Comparison of ENCODE assay signal across 1 cellular context in genomic region chr7:150992833-150993302, GRCh38.
A peak's percentile ranks its signal among the peaks of the same experiment; 100 is the strongest.
TF ChIP-seq lines count a peak whose summit lies in the region.

No MANE protein-coding gene starts in this region.

TF ChIP-seq in K562, 482 proteins besides CTCF, POLR2A, EP300 and RAD21 (continued from another document):
- TF ChIP-seq AFF1 (IDR thresholded peaks at IDR 0.05; ENCODE audit: low read depth in 1 of 2, partially characterized antibody in 2 of 2): peak; percentile 84 to 100
- TF ChIP-seq ZNF12 (CRISPR knock-in tag; IDR thresholded peaks at IDR 0.05): 0 out of 2 replicates have a peak, but pooled peaks have one; percentile 16
- TF ChIP-seq TAL1 (IDR thresholded peaks at IDR 0.05): no peak
- TF ChIP-seq ESRRA (IDR thresholded peaks at IDR 0.05; ENCODE audit: borderline replicate concordance, low read depth): peak; percentile 69; the same call in 1 of the 2 replicates
- no peak for TF ChIP-seq TSC22D4 (tag; IDR thresholded peaks at IDR 0.05)
- peak; percentile 73 for TF ChIP-seq ZNF740 (CRISPR knock-in tag; IDR thresholded peaks at IDR 0.05)
- no peak for TF ChIP-seq ZNF740 (tag; IDR thresholded peaks at IDR 0.05)
- TF ChIP-seq STAG1 (CRISPR knock-in tag; IDR thresholded peaks at IDR 0.05; ENCODE audit: borderline replicate concordance): no peak
- peak; percentile 100 for TF ChIP-seq SIX5 (IDR thresholded peaks at IDR 0.05; ENCODE audit: borderline replicate concordance in 1 of 2, insufficient read depth in 1 of 2, low read depth in 1 of 2, low read length in 2 of 2)
- no peak for TF ChIP-seq PRPF4 (IDR thresholded peaks at IDR 0.05; ENCODE audit: insufficient read depth, low read depth, low read length, poor library complexity, severe bottlenecking)
- TF ChIP-seq MCM5 (IDR thresholded peaks at IDR 0.05; ENCODE audit: low read depth): no peak
- TF ChIP-seq PPARD (CRISPR knock-in tag; IDR thresholded peaks at IDR 0.05): no peak
- TF ChIP-seq ZBTB11 (CRISPR knock-in tag; IDR thresholded peaks at IDR 0.05): peak in 1 of 3 experiments; percentile 82; a peak in 2 of 6 replicates
- no peak for TF ChIP-seq ID3 (CRISPR knock-in tag; IDR thresholded peaks at IDR 0.05)
- peak; percentile 25; the same call in 1 of the 2 replicates for TF ChIP-seq ID3 (tag; IDR thresholded peaks at IDR 0.05)
- TF ChIP-seq ZNF512 (tag; IDR thresholded peaks at IDR 0.05): no peak
- TF ChIP-seq TEAD2 (tag; IDR thresholded peaks at IDR 0.05): no peak
- peak in 1 of 2 experiments; percentile 19; a peak in 1 of 3 replicates for TF ChIP-seq CBX3 (IDR thresholded peaks at IDR 0.05; ENCODE audit: borderline replicate concordance in 1 of 2, low read length in 2 of 2)
- peak; percentile 95 for TF ChIP-seq ZNF395 (CRISPR knock-in tag; IDR thresholded peaks at IDR 0.05)
